8 cellular contexts compared by ENCODE assay signal in the genomic region with DNA sequence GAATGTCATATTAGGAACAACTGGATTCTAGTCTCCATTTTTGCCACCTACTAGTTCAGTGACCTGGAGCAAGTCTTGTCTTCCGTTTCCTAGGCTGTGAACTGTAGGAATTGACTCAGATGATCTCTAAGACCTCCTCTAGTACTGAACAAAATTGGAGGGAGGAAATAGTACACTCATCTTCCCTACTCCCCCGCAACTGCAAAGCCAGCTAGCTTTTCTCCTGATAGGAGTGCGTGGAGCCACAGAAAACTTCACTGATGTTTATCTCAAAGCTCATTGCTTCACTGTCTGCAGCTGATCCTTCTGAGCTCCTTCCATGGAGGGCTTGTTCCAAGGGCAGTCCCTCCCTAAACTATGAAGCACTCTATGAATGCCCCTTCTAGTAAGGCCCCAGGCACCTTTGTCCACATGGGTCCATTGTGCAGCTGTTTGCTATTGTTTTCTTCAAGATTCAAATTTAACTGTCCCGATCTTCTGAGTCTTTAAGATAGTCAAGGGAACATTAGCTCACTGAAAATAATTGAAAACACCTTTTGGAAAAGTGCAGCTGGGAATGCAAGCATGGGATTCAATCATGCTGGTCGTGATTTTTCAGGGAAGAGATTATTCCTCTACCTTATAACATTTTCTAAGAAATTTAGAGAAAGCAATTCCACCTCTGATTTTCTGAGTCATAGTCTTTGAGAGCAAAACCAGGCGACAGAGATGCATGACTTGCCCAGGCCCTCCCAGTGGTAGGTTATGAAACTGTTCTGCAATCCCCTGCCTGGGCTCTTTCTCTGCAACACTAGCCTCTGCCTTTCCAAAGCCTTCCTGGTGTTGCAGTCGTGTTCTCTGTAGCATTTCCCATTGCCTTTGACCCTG. TPM values are rescaled to one million over a fixed set of nuclear protein-coding genes. Genes with fewer than 3 reads are reported as not detected.
A peak's percentile ranks its signal among the peaks of the same experiment; 100 is the strongest.
DNase-seq lines count a peak whose midpoint lies in the region; ATAC-seq and TF ChIP-seq lines count a peak whose summit lies in the region.

No MANE protein-coding gene starts in this region.

- no peak overlapping the region for H3K4me3 Mint-ChIP-seq in activated naive CD4-positive, alpha-beta T cell treated with anti-CD3 and anti-CD28 coated beads for 36 hours

- H3K4me3 ChIP-seq in body of pancreas, result no peak overlapping the region
- H3K4me3 ChIP-seq in mesodermal cell (ENCODE audit: extremely low read depth, insufficient read depth, low read length, poor library complexity, severe bottlenecking), result no peak overlapping the region

- no peaks in the 10 kb centered on the region for H3K9me3 ChIP-seq in body of pancreas
- no peaks in the 10 kb centered on the region for H3K9me3 ChIP-seq in mesodermal cell (ENCODE audit: control insufficient read depth, low read length)

- intact Hi-C loops in activated naive CD4-positive, alpha-beta T cell treated with anti-CD3 and anti-CD28 coated beads for 36 hours (cut with micrococcal nuclease), result loop anchor here (5.0 kb wide), 1 partner anchor 1327 kb away; no protein-coding TSS in a partner anchor
- intact Hi-C loops in body of pancreas (cut with DNase I), result no loop called here

- CTCF ChIA-PET in activated naive CD4-positive, alpha-beta T cell treated with anti-CD3 and anti-CD28 coated beads for 36 hours (lab: Charles Lee), result interaction anchor here (0.6 to 2.7 kb wide), 7 partner anchors 10 to 277 kb away, joined by 3 to 9 read pairs (median 3); no protein-coding TSS in a partner anchor

- DNase-seq in activated naive CD4-positive, alpha-beta T cell treated with anti-CD3 and anti-CD28 coated beads for 36 hours, result peak; percentile 19
- no peak for DNase-seq in activated naive CD4-positive, alpha-beta T cell (lab: John Stamatoyannopoulos, UW)
- DNase-seq in NCI-H226 (peak; percentile 79), body of pancreas (no peak), NCI-H1694 (lab: John Stamatoyannopoulos, UW) (no peak), NCI-H2107 (lab: John Stamatoyannopoulos, UW) (no peak)

- ATAC-seq in HG02798 (IDR thresholded peaks at IDR 0.05; ENCODE audit: poor library complexity, unreplicated experiment) (peak; percentile 77), body of pancreas (peak; percentile 53)

- peaks cover 5% of the 10 kb centered on the region for H3K36me3 Mint-ChIP-seq in activated naive CD4-positive, alpha-beta T cell treated with anti-CD3 and anti-CD28 coated beads for 36 hours (ENCODE audit: low read depth)

- no peaks in the 10 kb centered on the region for H3K27me3 ChIP-seq in body of pancreas

- no peak overlapping the region for H3K27ac Mint-ChIP-seq in activated naive CD4-positive, alpha-beta T cell treated with anti-CD3 and anti-CD28 coated beads for 36 hours

- TF ChIP-seq CTCF in body of pancreas (IDR thresholded peaks at IDR 0.05), result peak in 5 of 7 experiments; percentile 14 to 35 (median 26)

- H3K27ac ChIP-seq in body of pancreas, result no peak overlapping the region
- peak overlapping the region; percentile 82 for H3K27ac ChIP-seq in mesodermal cell (ENCODE audit: low read depth, low read length, severe bottlenecking)

- H3K4me1 Mint-ChIP-seq in activated naive CD4-positive, alpha-beta T cell treated with anti-CD3 and anti-CD28 coated beads for 36 hours (ENCODE audit: low read depth), result peaks cover 8% of the 10 kb centered on the region

- WGBS in body of pancreas, 2 donors, result 79 to 81% methylated on average over 7 of the region's 7 CpGs
- WGBS in mesodermal cell (ENCODE audit: insufficient coverage in 2 of 2), 2 experiments, result 55 to 70% methylated on average over 3 to 4 of the region's 7 CpGs

- H3K4me1 ChIP-seq in body of pancreas (no peaks in the 10 kb centered on the region), mesodermal cell (ENCODE audit: control insufficient read depth, insufficient read depth, low read length, poor library complexity, severe bottlenecking) (peaks cover 21% of the 10 kb centered on the region)

- H3K36me3 ChIP-seq in body of pancreas (replicated peaks in 1 of 2; ENCODE audit: insufficient read depth in 1 of 2, low read depth in 2 of 2) (no peaks in the 10 kb centered on the region), mesodermal cell (ENCODE audit: control insufficient read depth, insufficient read depth, low read length) (no peaks in the 10 kb centered on the region)

- H3K27me3 Mint-ChIP-seq in activated naive CD4-positive, alpha-beta T cell treated with anti-CD3 and anti-CD28 coated beads for 36 hours (ENCODE audit: low read depth), result no peaks in the 10 kb centered on the region

- no peaks in the 10 kb centered on the region for H3K9me3 Mint-ChIP-seq in activated naive CD4-positive, alpha-beta T cell treated with anti-CD3 and anti-CD28 coated beads for 36 hours

- no peak for TF ChIP-seq POLR2A in body of pancreas (IDR thresholded peaks at IDR 0.05)

RNA-seq across cellular contexts. Expression of a gene that starts 24.3 kb away (rescaled TPM):
- total RNA-seq in activated naive CD4-positive, alpha-beta T cell treated with anti-CD3 and anti-CD28 coated beads for 36 hours, result under 1 TPM in 1 of 2 experiments, not detected in 1; 0.24 TPM
- 10 to 100 TPM; 27.8 to 47.8 TPM for total RNA-seq in body of pancreas
- 33.5 TPM for polyA plus RNA-seq in mesodermal cell (2013, experiment 1 of 2)
- 33.0 TPM for polyA plus RNA-seq in mesodermal cell (2013, experiment 2 of 2)

Comparison
In these comparisons a context has a peak if more than half of its experiments do, and no peak if none do; other contexts are left out.
1. DNase-seq: peak in activated naive CD4-positive, alpha-beta T cell treated with anti-CD3 and anti-CD28 coated beads for 36 hours (single experiment) and NCI-H226 (single experiment); none in activated naive CD4-positive, alpha-beta T cell (0 of 4), body of pancreas (0 of 4), NCI-H1694 (single experiment) and NCI-H2107 (single experiment).
2. RNA of a gene that starts 24.3 kb away (total RNA-seq): 27.8 to 47.8 TPM in body of pancreas; 0.24 TPM in activated naive CD4-positive, alpha-beta T cell treated with anti-CD3 and anti-CD28 coated beads for 36 hours; every median in the first group is over 10 times any median in the second.